Comparison of ENCODE assay signal across 13 cellular contexts in genomic region chr3:13219902-13220296, GRCh38.
DNase-seq lines count a peak whose midpoint lies in the region; ATAC-seq, FAIRE-seq and TF ChIP-seq lines count a peak whose summit lies in the region.
"Had no signal": no experiment of that assay in that cellular context is flagged by ENCODE, and none has a peak within 500 bp of the region (broad histone marks: within the 10 kb centered on the region; RNA-seq: fewer than 3 reads in every experiment).

No MANE protein-coding gene starts in this region.

- TF ChIP-seq CTCF in left ventricle myocardium inferior (IDR thresholded peaks at IDR 0.05; ENCODE audit: borderline replicate concordance): no peak
- TF ChIP-seq CTCF in kidney (IDR thresholded peaks at IDR 0.05; ENCODE audit: borderline replicate concordance, extremely low read depth, insufficient read depth): no peak
- no peak for TF ChIP-seq CTCF in pancreas (IDR thresholded peaks at IDR 0.05)

- intact Hi-C loops in left ventricle myocardium superior (cut with micrococcal nuclease) (no loop called here), left ventricle myocardium inferior (cut with micrococcal nuclease) (no loop called here), kidney (cut with DNase I) (no loop called here), pancreas (cut with DNase I) (no loop called here)

- no peaks in the 10 kb centered on the region for H3K9me3 ChIP-seq in left ventricle myocardium inferior (replicated peaks)
- no peaks in the 10 kb centered on the region for H3K9me3 ChIP-seq in kidney (ENCODE audit: control insufficient read depth in 1 of 2, low read length in 2 of 2)
- H3K9me3 ChIP-seq in pancreas: no peaks in the 10 kb centered on the region
- H3K9me3 ChIP-seq: BE2C, HAP-1 had no signal

- H3K4me1 ChIP-seq in left ventricle myocardium inferior (peaks cover 18% of the 10 kb centered on the region), kidney (ENCODE audit: control insufficient read depth in 1 of 2, insufficient read depth in 1 of 2, low read depth in 1 of 2, low read length in 2 of 2) (no peaks in the 10 kb centered on the region), pancreas (peaks cover 6 to 24% (median 14%) of the 10 kb centered on the region in 3 donors)
- H3K4me1 ChIP-seq: BE2C, HAP-1 had no signal

- 39 to 44% methylated on average over 10 of the region's 10 CpGs for WGBS in pancreas, 2 donors

- H3K9ac ChIP-seq in kidney (ENCODE audit: low read length in 2 of 2): no peak overlapping the region

- ATAC-seq in left ventricle myocardium superior (no peak), pancreas (peak; percentile 73 to 84 (median 77)), HG03342 (IDR thresholded peaks at IDR 0.05; ENCODE audit: unreplicated experiment) (no peak)
- ATAC-seq: CD8-positive, alpha-beta T cell had no signal

- TF ChIP-seq EP300 in Ishikawa (IDR thresholded peaks at IDR 0.05; ENCODE audit: borderline replicate concordance): peak; percentile 83

- H3K4me3 ChIP-seq in left ventricle myocardium inferior (no peak overlapping the region), kidney (ENCODE audit: low read length in 2 of 2) (no peak overlapping the region), pancreas (no peak overlapping the region)
- H3K4me3 ChIP-seq: HAP-1 had no signal

- no peak for FAIRE-seq in kidney (lab: Jason Lieb, UNC)
- FAIRE-seq in pancreas (lab: Jason Lieb, UNC): no peak
- FAIRE-seq: A204.1, H1 had no signal

- DNase-seq in left ventricle myocardium superior (peak; percentile 12), left ventricle myocardium inferior (no peak), kidney (peak; percentile 29), pancreas (peak in 5 of 6 donors; percentile 71 to 83 (median 81)), Ammon's horn (ENCODE audit: low spot score) (no peak)
- DNase-seq: BE2C; CD8-positive, alpha-beta T cell; COR-L47 had no signal

- H3K27ac ChIP-seq in left ventricle myocardium inferior (replicated peaks) (no peak overlapping the region), kidney (ENCODE audit: low read depth in 2 of 2, low read length in 2 of 2) (no peak overlapping the region), pancreas (peak overlapping the region; percentile 64 to 89 (median 72))

- no peaks in the 10 kb centered on the region for H3K36me3 ChIP-seq in left ventricle myocardium inferior
- H3K36me3 ChIP-seq in kidney (ENCODE audit: control insufficient read depth in 1 of 2, insufficient read depth in 2 of 2, low read length in 2 of 2): no peaks in the 10 kb centered on the region
- no peaks in the 10 kb centered on the region for H3K36me3 ChIP-seq in pancreas
- H3K36me3 ChIP-seq: BE2C, HAP-1 had no signal

- TF ChIP-seq RAD21 in Ishikawa (IDR thresholded peaks at IDR 0.05; ENCODE audit: low read depth): no peak

- H3K27me3 ChIP-seq in left ventricle myocardium inferior (ENCODE audit: low read depth) (peaks cover 24% of the 10 kb centered on the region), pancreas (no peaks in the 10 kb centered on the region)
- H3K27me3 ChIP-seq: BE2C had no signal

TF ChIP-seq in Ishikawa, 13 proteins besides CTCF, POLR2A, EP300 and RAD21:
- TF ChIP-seq ZBTB7A (IDR thresholded peaks at IDR 0.05; ENCODE audit: low read depth) (no peak), FOXM1 (IDR thresholded peaks at IDR 0.05; ENCODE audit: borderline replicate concordance, low read depth) (peak; percentile 74), TAF1 (IDR thresholded peaks at IDR 0.05; ENCODE audit: low read depth) (no peak), CREB1 (IDR thresholded peaks at IDR 0.05; ENCODE audit: low read depth) (no peak; the same call in 1 of the 2 replicates), USF1 (IDR thresholded peaks at IDR 0.05) (no peak), MAX (IDR thresholded peaks at IDR 0.05) (peak; percentile 4; the same call in 1 of the 2 replicates), EGR1 (IDR thresholded peaks at IDR 0.05) (peak; percentile 58), TCF12 (IDR thresholded peaks at IDR 0.05; ENCODE audit: low read depth) (peak; percentile 98), REST (IDR thresholded peaks at IDR 0.05; ENCODE audit: low read depth) (no peak), TEAD4 (IDR thresholded peaks at IDR 0.05) (peak; percentile 62), CEBPB (IDR thresholded peaks at IDR 0.05) (peak; percentile 47; the same call in 1 of the 2 replicates), NFIC (IDR thresholded peaks at IDR 0.05) (peak; percentile 61), YY1 (IDR thresholded peaks at IDR 0.05; ENCODE audit: low read depth) (no peak)

Comparison
In these comparisons a context has a peak if more than half of its experiments do, and no peak if none do; other contexts are left out.
1. DNase-seq: peak in left ventricle myocardium superior (single experiment), kidney (single experiment) and pancreas (5 of 6); none in left ventricle myocardium inferior (single experiment) and Ammon's horn (single experiment).
2. ATAC-seq: peak in pancreas (4 of 4); none in left ventricle myocardium superior (single experiment) and HG03342 (single experiment).
3. H3K27ac ChIP-seq: peak in pancreas (4 of 4); none in left ventricle myocardium inferior (single experiment) and kidney (0 of 2).